In genomic region chr10:108230478-108231170, GRCh38 we compare ENCODE assay signal across 20 cellular contexts.
DNase-seq lines count a peak whose midpoint lies in the region; ATAC-seq and TF ChIP-seq lines count a peak whose summit lies in the region.
"Had no signal": no experiment of that assay in that cellular context is flagged by ENCODE, and none has a peak within 500 bp of the region (broad histone marks: within the 10 kb centered on the region; RNA-seq: fewer than 3 reads in every experiment).

No MANE protein-coding gene starts in this region.

- no peak overlapping the region for H3K4me3 ChIP-seq in AG10803 (ENCODE audit: low read length)
- H3K4me3 ChIP-seq: HAP-1 had no signal

- DNase-seq in AG10803 (ENCODE audit: low read depth) (peak; percentile 22), HCEC 1CT (peak; percentile 42), islet precursor cell (peak; percentile 58), NCI-H82 (lab: John Stamatoyannopoulos, UW) (no peak), NCI-H1105 treated with DMSO at 0.1 percent for 48 hours (lab: John Stamatoyannopoulos, UW) (no peak)
- DNase-seq: 8988T, GF-D8, IMR-90, NCI-H1417, NCI-H1694 treated with DMSO at 0.1 percent for 48 hours, NCI-H2081 treated with DMSO at 0.1 percent for 48 hours, NCI-H2171 treated with DMSO at 0.1 percent for 48 hours, NCI-H524 treated with DMSO at 0.1 percent for 48 hours, OCI-M1, RPMI8226, SHP77, T-cell had no signal

- ATAC-seq in SK-N-SH treated with all-trans-retinoic acid at 6 μM for 48 hours (no peak), GM21367 (IDR thresholded peaks at IDR 0.05; ENCODE audit: unreplicated experiment) (no peak)
- ATAC-seq: T-cell had no signal

- TF ChIP-seq CTCF in AG10803 (conservative IDR thresholded peaks at IDR 0.05; ENCODE audit: low read length): no peak

TF ChIP-seq in SK-N-SH treated with all-trans-retinoic acid at 6 μM for 48 hours, 23 proteins besides CTCF, POLR2A, EP300 and RAD21:
- TF ChIP-seq CREB5 (CRISPR knock-in tag; IDR thresholded peaks at IDR 0.05; ENCODE audit: low read depth) (no peak), ZNF8 (CRISPR knock-in tag; IDR thresholded peaks at IDR 0.05) (no peak), OSR1 (CRISPR knock-in tag; IDR thresholded peaks at IDR 0.05) (no peak), CSRNP3 (CRISPR knock-in tag; IDR thresholded peaks at IDR 0.05) (no peak), RARB (CRISPR knock-in tag; IDR thresholded peaks at IDR 0.05) (no peak), ZNF70 (CRISPR knock-in tag; IDR thresholded peaks at IDR 0.05) (no peak), ISL1 (CRISPR knock-in tag; IDR thresholded peaks at IDR 0.05) (0 out of 2 replicates have a peak, but pooled peaks have one; percentile 39)
TF ChIP-seq in SK-N-SH treated with all-trans-retinoic acid at 6 μM for 48 hours: peak in this region for 1.

Comparison
In these comparisons a context has a peak if more than half of its experiments do, and no peak if none do; other contexts are left out.
1. DNase-seq: peak in AG10803 (single experiment), HCEC 1CT (single experiment) and islet precursor cell (single experiment); none in NCI-H82 (single experiment) and NCI-H1105 treated with DMSO at 0.1 percent for 48 hours (single experiment).